In genomic region chr14:75141967-75142366, GRCh38 we compare ENCODE assay signal across 2 cellular contexts.
TF ChIP-seq lines count a peak whose summit lies in the region.

No MANE protein-coding gene starts in this region.

TF ChIP-seq in IMR-90, 13 proteins besides CTCF, POLR2A, EP300 and RAD21:
- TF ChIP-seq USF2 (IDR thresholded peaks at IDR 0.05; ENCODE audit: low read depth, low read length) (no peak), SMC3 (IDR thresholded peaks at IDR 0.05; ENCODE audit: low read depth, low read length) (peak; percentile 65)
TF ChIP-seq in IMR-90: peak in this region for 1.

TF ChIP-seq in K562, 482 proteins besides CTCF, POLR2A, EP300 and RAD21:
- TF ChIP-seq ZNF316 (IDR thresholded peaks at IDR 0.05): no peak
- TF ChIP-seq TARDBP (IDR thresholded peaks at IDR 0.05): no peak
- 0 out of 2 replicates have a peak, but pooled peaks have one; percentile 14 for TF ChIP-seq SMC3 (conservative IDR thresholded peaks at IDR 0.05; ENCODE audit: insufficient read depth, low read depth, low read length)
- TF ChIP-seq IRF2 (CRISPR knock-in tag; IDR thresholded peaks at IDR 0.05): no peak
